Comparison of ENCODE assay signal across 14 cellular contexts in the genomic region with DNA sequence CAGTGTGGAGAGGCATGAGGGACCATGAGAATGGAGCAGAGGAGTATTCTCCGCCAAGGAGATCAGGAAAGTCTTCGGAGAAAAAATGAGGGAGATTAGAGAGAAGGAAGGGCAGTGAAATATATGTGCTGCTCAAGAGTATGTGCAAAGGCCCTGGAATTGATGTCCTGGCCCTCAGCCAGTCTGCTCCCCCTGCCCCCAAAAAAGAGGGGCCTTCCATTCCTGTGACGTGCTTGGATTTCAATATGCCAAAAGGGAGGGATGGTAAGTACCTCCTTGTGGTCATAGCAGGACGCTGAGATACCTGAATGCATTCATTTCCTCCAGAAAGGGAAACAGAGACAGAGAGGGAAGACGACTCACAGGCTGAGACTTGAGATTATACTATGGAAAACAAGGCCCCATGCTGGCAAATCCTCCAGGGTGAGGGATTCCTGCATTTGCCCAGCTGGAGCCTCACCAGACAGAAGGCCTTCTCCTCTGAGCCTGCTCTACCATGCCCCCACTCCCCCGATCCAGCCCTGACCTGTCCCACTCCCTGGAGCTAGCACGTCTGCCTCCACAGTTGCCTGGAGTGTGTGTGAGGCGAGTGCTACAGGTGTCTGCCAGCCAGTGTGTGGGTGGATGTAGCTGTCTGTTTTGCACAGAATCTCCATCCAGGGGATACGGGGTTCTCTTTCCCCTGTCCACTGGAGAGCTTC. TPM values are rescaled to one million over a fixed set of nuclear protein-coding genes. Genes with fewer than 3 reads are reported as not detected.
DNase-seq lines count a peak whose midpoint lies in the region; ATAC-seq and TF ChIP-seq lines count a peak whose summit lies in the region.
"Had no signal": no experiment of that assay in that cellular context is flagged by ENCODE, and none has a peak within 500 bp of the region (broad histone marks: within the 10 kb centered on the region; RNA-seq: fewer than 3 reads in every experiment).

No MANE protein-coding gene starts in this region.

- H2AK5ac ChIP-seq in neuronal stem cell (ENCODE audit: low read depth, low read length), result peak overlapping the region; percentile 50

- in situ Hi-C loops in gastrocnemius medialis (cut with MboI; ENCODE audit: low sequenced_read_pairs in 4 of 4), result no loop called here

- peak overlapping the region; percentile 61 for H3K9ac ChIP-seq in neuronal stem cell (ENCODE audit: low read depth, low read length, poor library complexity)

- no peak overlapping the region for H4K91ac ChIP-seq in neuronal stem cell (ENCODE audit: low read depth, low read length, poor library complexity)

- intact Hi-C loops in gastrocnemius medialis (cut with DNase I; ENCODE audit: low total_unique reads), result no loop called here

- H3K23ac ChIP-seq in neuronal stem cell (ENCODE audit: low read depth, low read length, poor library complexity), result peak overlapping the region; percentile 82

- peak overlapping the region; percentile 88 for H2BK12ac ChIP-seq in neuronal stem cell (ENCODE audit: low read length)

- no peaks in the 10 kb centered on the region for H3K36me3 ChIP-seq in effector memory CD4-positive, alpha-beta T cell (ENCODE audit: control insufficient read depth, insufficient read depth, low read length)
- H3K36me3 ChIP-seq in neuronal stem cell (replicated peaks in 1 of 2; ENCODE audit: control insufficient read depth in 2 of 2, insufficient read depth in 2 of 2, low read length in 2 of 2) (no peaks in the 10 kb centered on the region), gastrocnemius medialis (no peaks in the 10 kb centered on the region)
- H3K36me3 ChIP-seq: cardiac muscle cell, HAP-1, right lobe of liver, upper lobe of right lung had no signal

- H3K27ac ChIP-seq in RWPE1 (peak overlapping the region; percentile 49), neuronal stem cell (replicated peaks; ENCODE audit: low read length) (no peak overlapping the region), gastrocnemius medialis (no peak overlapping the region)
- peak overlapping the region; percentile 85 for H3K27ac ChIP-seq in effector memory CD4-positive, alpha-beta T cell (ENCODE audit: insufficient read depth, low read length, poor library complexity, severe bottlenecking)
- H3K27ac ChIP-seq: cardiac muscle cell, right lobe of liver, upper lobe of right lung had no signal

- no peak overlapping the region for H3K4me2 ChIP-seq in neuronal stem cell (ENCODE audit: insufficient read depth, low read length, poor library complexity, severe bottlenecking)

- H2BK15ac ChIP-seq in neuronal stem cell (ENCODE audit: low read length), result peak overlapping the region; percentile 95

- no CpG with 5 or more reads among the region's 9 CpGs for WGBS in neuronal stem cell (ENCODE audit: extremely low coverage in 2 of 2, insufficient read length in 2 of 2, insufficient replicate concordance in 1 of 2), 2 donors

- H3K18ac ChIP-seq in neuronal stem cell (ENCODE audit: low read length), result peak overlapping the region; percentile 78

- TF ChIP-seq CTCF in RWPE1 (conservative IDR thresholded peaks at IDR 0.05; ENCODE audit: low read depth) (no peak), gastrocnemius medialis (IDR thresholded peaks at IDR 0.05 in 4 of 5, conservative IDR thresholded peaks at IDR 0.05 in 1 of 5) (no peak)

- no peaks in the 10 kb centered on the region for H3K27me3 ChIP-seq in effector memory CD4-positive, alpha-beta T cell (replicated peaks; ENCODE audit: control insufficient read depth, insufficient read depth, low read length, poor library complexity, severe bottlenecking)
- H3K27me3 ChIP-seq in neuronal stem cell (ENCODE audit: control insufficient read depth in 3 of 3, insufficient read depth in 3 of 3, low read depth in 1 of 3, low read length in 3 of 3), result peaks cover 0 to 59% (median 7%) of the 10 kb centered on the region in 3 experiments
- peaks cover 20 to 34% (median 33%) of the 10 kb centered on the region in 3 donors for H3K27me3 ChIP-seq in gastrocnemius medialis
- H3K27me3 ChIP-seq: cardiac muscle cell, right lobe of liver, upper lobe of right lung had no signal

- H2BK120ac ChIP-seq in neuronal stem cell (ENCODE audit: low read depth, low read length), result peak overlapping the region; percentile 24

- CTCF ChIA-PET in RWPE1 (lab: Yijun Ruan, JAX), result interaction anchor here (0.9 kb wide), 1 partner anchor 15 kb away, joined by 3 read pairs; a partner anchor contains a TSS

- H3K4me1 ChIP-seq in effector memory CD4-positive, alpha-beta T cell (ENCODE audit: control insufficient read depth, insufficient read depth, low read length, poor library complexity, severe bottlenecking), result peaks cover 56% of the 10 kb centered on the region
- H3K4me1 ChIP-seq in neuronal stem cell (ENCODE audit: control insufficient read depth in 2 of 2, insufficient read depth in 1 of 2, low read depth in 1 of 2, low read length in 2 of 2) (peaks cover 31 to 33% of the 10 kb centered on the region in 2 donors), gastrocnemius medialis (peaks cover 5 to 21% of the 10 kb centered on the region in 2 donors)

- no peak overlapping the region for H4K8ac ChIP-seq in neuronal stem cell (ENCODE audit: low read depth, low read length)

- H3K14ac ChIP-seq in neuronal stem cell (ENCODE audit: low read length), result peak overlapping the region; percentile 79

- peak overlapping the region; percentile 20 for H2BK5ac ChIP-seq in neuronal stem cell (ENCODE audit: low read length)

- peak overlapping the region; percentile 7 for H3K4me3 ChIP-seq in effector memory CD4-positive, alpha-beta T cell (ENCODE audit: insufficient read depth, low read depth, low read length, poor library complexity, severe bottlenecking)
- no peak overlapping the region for H3K4me3 ChIP-seq in neuronal stem cell (ENCODE audit: low read length in 2 of 2)
- H3K4me3 ChIP-seq in gastrocnemius medialis, result no peak overlapping the region
- H3K4me3 ChIP-seq: cardiac muscle cell, HAP-1, right lobe of liver, upper lobe of right lung had no signal

- no peak overlapping the region for H2AFZ ChIP-seq in neuronal stem cell (ENCODE audit: low read length)

- no peaks in the 10 kb centered on the region for H3K79me1 ChIP-seq in neuronal stem cell (ENCODE audit: low read depth, low read length)

- peak; percentile 49 for DNase-seq in activated CD4-positive, alpha-beta T cell treated with anti-CD3 and anti-CD28 coated beads for 48 hours
- DNase-seq in activated CD4-positive, alpha-beta T cell treated with anti-CD3 and anti-CD28 coated beads for 1 hour, result no peak
- DNase-seq in RWPE1 (ENCODE audit: low spot score) (no peak), neuronal stem cell (ENCODE audit: low spot score) (no peak), NOMO-1 treated with dmso at 0.1 percent for 144 hours (lab: John Stamatoyannopoulos, UW; ENCODE audit: unreplicated experiment) (no peak), NCI-H128 (lab: John Stamatoyannopoulos, UW; ENCODE audit: unreplicated experiment) (no peak), gastrocnemius medialis (no peak)
- no peak for DNase-seq in effector memory CD4-positive, alpha-beta T cell
- DNase-seq: ACHN, Karpas-422, upper lobe of right lung had no signal

- no peaks in the 10 kb centered on the region for H3K9me3 ChIP-seq in effector memory CD4-positive, alpha-beta T cell (ENCODE audit: control insufficient read depth, low read length)
- no peaks in the 10 kb centered on the region for H3K9me3 ChIP-seq in neuronal stem cell (replicated peaks in 1 of 2; ENCODE audit: control insufficient read depth in 2 of 2, insufficient read depth in 1 of 2, low read depth in 1 of 2, low read length in 2 of 2)
- H3K9me3 ChIP-seq in gastrocnemius medialis, result no peaks in the 10 kb centered on the region
- H3K9me3 ChIP-seq: HAP-1, right lobe of liver, upper lobe of right lung had no signal

- POLR2A ChIA-PET in RWPE1 (lab: Yijun Ruan, JAX; ENCODE audit: low non-redundant PET), result no interaction called here

- no peak overlapping the region for H3K4ac ChIP-seq in neuronal stem cell (ENCODE audit: low read length)

- no peak for ATAC-seq in gastrocnemius medialis
- ATAC-seq: right lobe of liver, upper lobe of right lung had no signal

- TF ChIP-seq POLR2A in gastrocnemius medialis (IDR thresholded peaks at IDR 0.05), result no peak

RNA-seq across cellular contexts. Expression of gene RARG, which starts 3.9 kb away (rescaled TPM):
- polyA plus RNA-seq in neuronal stem cell (2013, experiment 1 of 2), result 11.1 TPM
- 10.9 TPM for polyA plus RNA-seq in neuronal stem cell (2013, experiment 2 of 2)
- 1 to 10 TPM; 4.2 to 5.8 (median 4.9) TPM for total RNA-seq in gastrocnemius medialis

RNA-seq across cellular contexts. Expression of gene ITGB7, which starts 28.8 kb away (rescaled TPM):
- polyA plus RNA-seq in neuronal stem cell (2013, experiment 1 of 2), result 0.07 TPM
- polyA plus RNA-seq in neuronal stem cell (2013, experiment 2 of 2), result 0.03 TPM
- under 1 TPM in 2 of 4 donors, not detected in 2; 0.73 to 0.81 TPM for total RNA-seq in gastrocnemius medialis

RNA-seq across cellular contexts. Expression of gene ESPL1, which starts 32.2 kb away (rescaled TPM):
- polyA plus RNA-seq in neuronal stem cell (2013, experiment 1 of 2), result 14.2 TPM
- 14.1 TPM for polyA plus RNA-seq in neuronal stem cell (2013, experiment 2 of 2)
- total RNA-seq in gastrocnemius medialis, result under 1 TPM in 3 of 4 donors, not detected in 1; 0.20 to 0.44 (median 0.24) TPM

RNA-seq across cellular contexts. Expression of gene CSAD, which starts 55.2 kb away (rescaled TPM):
- polyA plus RNA-seq in neuronal stem cell (2013, experiment 1 of 2), result 14.3 TPM
- polyA plus RNA-seq in neuronal stem cell (2013, experiment 2 of 2), result 14.1 TPM
- 10 to 100 TPM in 1 of 4 donors, 1 to 10 TPM in 2, under 1 TPM in 1; 0.68 to 14.9 (median 1.9) TPM for total RNA-seq in gastrocnemius medialis

RNA-seq across cellular contexts. Expression of gene ZNF740, which starts 55.4 kb away (rescaled TPM):
- polyA plus RNA-seq in neuronal stem cell (2013, experiment 1 of 2), result 19.7 TPM
- 19.5 TPM for polyA plus RNA-seq in neuronal stem cell (2013, experiment 2 of 2)
- 1 to 10 TPM; 4.1 to 7.4 (median 5.0) TPM for total RNA-seq in gastrocnemius medialis

Comparison
In these comparisons a context has a peak if more than half of its experiments do, and no peak if none do; other contexts are left out.
1. H3K27ac ChIP-seq: peak in RWPE1 (single experiment) and effector memory CD4-positive, alpha-beta T cell (single experiment); none in neuronal stem cell (single experiment) and gastrocnemius medialis (0 of 4).